In genomic region chr19:47240561-47240960, GRCh38 we compare ENCODE assay signal across 1 cellular context.
TF ChIP-seq lines count a peak whose summit lies in the region.

No MANE protein-coding gene starts in this region.

TF ChIP-seq in endothelial cell of umbilical vein, 7 proteins besides CTCF, POLR2A, EP300 and RAD21:
- TF ChIP-seq JUN (IDR thresholded peaks at IDR 0.05; ENCODE audit: borderline replicate concordance, insufficient read depth, insufficient read length, low read depth), result no peak
- no peak for TF ChIP-seq MAX (IDR thresholded peaks at IDR 0.05; ENCODE audit: insufficient read depth, insufficient read length)
- TF ChIP-seq EZH2 (IDR thresholded peaks at IDR 0.05; ENCODE audit: borderline replicate concordance, low read depth, low read length, severe bottlenecking), result peak; percentile 16
